ENCODE assay signal across 12 cellular contexts in genomic region chr1:109913360-109913879, GRCh38. TPM values are rescaled to one million over a fixed set of nuclear protein-coding genes. Genes with fewer than 3 reads are reported as not detected.
DNase-seq lines count a peak whose midpoint lies in the region; ATAC-seq and TF ChIP-seq lines count a peak whose summit lies in the region.
"Had no signal": no experiment of that assay in that cellular context is flagged by ENCODE, and none has a peak within 500 bp of the region (broad histone marks: within the 10 kb centered on the region; RNA-seq: fewer than 3 reads in every experiment).

No MANE protein-coding gene starts in this region.

- intact Hi-C loops in heart left ventricle (cut with DNase I), result loop anchor here in 8 of 10 donors (5.0 to 10.0 kb wide), 4 partner anchors 69 to 136 kb away; partner anchors contain the start of gene AHCYL1 (in 5 of the 8)
- intact Hi-C loops in Right ventricle myocardium superior (cut with DNase I), result loop anchor here (5.0 kb wide), 2 partner anchors 69 to 126 kb away; partner anchors contain the start of gene AHCYL1
- intact Hi-C loops in uterus (cut with DNase I; ENCODE audit: low total_unique reads), result no loop called here

- ATAC-seq in heart left ventricle (no peak), Right ventricle myocardium superior (ENCODE audit: poor library complexity) (no peak), GM21717 (IDR thresholded peaks at IDR 0.05; ENCODE audit: unreplicated experiment) (no peak)
- ATAC-seq in central memory CD8-positive, alpha-beta T cell (replicated peaks; ENCODE audit: extremely low read depth, poor library complexity, severe bottlenecking), result no peak
- ATAC-seq: activated naive CD4-positive, alpha-beta T cell treated with anti-CD3 and anti-CD28 coated beads, Interleukin-2, amount 50 U/mL, for 72 hours had no signal

- H3K4me3 ChIP-seq in heart left ventricle, result peak overlapping the region in 10 of 12 donors; percentile 7 to 97 (median 83)
- H3K4me3 ChIP-seq in muscle layer of duodenum (ENCODE audit: low read depth in 1 of 2, low read length in 2 of 2), result peak overlapping the region; percentile 70 to 96
- peak overlapping the region in 1 of 2 donors; percentile 83 for H3K4me3 ChIP-seq in uterus

- DNase-seq in heart left ventricle (no peak), Right ventricle myocardium superior (no peak), uterus (no peak), NCI-H69 (lab: John Stamatoyannopoulos, UW) (no peak), occipital lobe (lab: John Stamatoyannopoulos, UW) (no peak)
- no peak for DNase-seq in central memory CD8-positive, alpha-beta T cell (ENCODE audit: low spot score in 2 of 2)
- DNase-seq: Karpas-422, NCI-H524 treated with DMSO at 0.1 percent for 48 hours, T1000 had no signal

- peaks cover 23% of the 10 kb centered on the region for H3K36me3 Mint-ChIP-seq in central memory CD8-positive, alpha-beta T cell (ENCODE audit: insufficient read depth)

- TF ChIP-seq POLR2A in heart left ventricle (IDR thresholded peaks at IDR 0.05) (no peak), uterus (IDR thresholded peaks at IDR 0.05) (no peak)

- H3K27me3 ChIP-seq in heart left ventricle (peaks cover 0 to 9% (median 0%) of the 10 kb centered on the region in 9 donors), muscle layer of duodenum (ENCODE audit: low read depth, low read length) (no peaks in the 10 kb centered on the region), uterus (no peaks in the 10 kb centered on the region)

- H3K27me3 Mint-ChIP-seq in central memory CD8-positive, alpha-beta T cell, result no peaks in the 10 kb centered on the region

- no peaks in the 10 kb centered on the region for H3K9me3 Mint-ChIP-seq in central memory CD8-positive, alpha-beta T cell
- H3K9me3 Mint-ChIP-seq: activated naive CD4-positive, alpha-beta T cell treated with anti-CD3 and anti-CD28 coated beads, Interleukin-2, amount 50 U/mL, for 72 hours had no signal

- peak overlapping the region; percentile 73 for H3K4me3 Mint-ChIP-seq in central memory CD8-positive, alpha-beta T cell

- peak overlapping the region; percentile 92 for H3K27ac Mint-ChIP-seq in central memory CD8-positive, alpha-beta T cell (ENCODE audit: low read depth)

- H3K27ac ChIP-seq in heart left ventricle (peak overlapping the region in 11 of 12 donors; percentile 11 to 92 (median 85)), muscle layer of duodenum (ENCODE audit: low read length) (peak overlapping the region; percentile 56), uterus (peak overlapping the region; percentile 90 to 96)

- H3K9me3 ChIP-seq in heart left ventricle, result no peaks in the 10 kb centered on the region
- no peaks in the 10 kb centered on the region for H3K9me3 ChIP-seq in muscle layer of duodenum (ENCODE audit: control insufficient read depth in 1 of 2, low read length in 2 of 2)
- H3K9me3 ChIP-seq in uterus, result no peaks in the 10 kb centered on the region

- H3K36me3 ChIP-seq in heart left ventricle (peaks cover 0 to 51% (median 34%) of the 10 kb centered on the region in 9 donors), muscle layer of duodenum (ENCODE audit: control insufficient read depth in 1 of 2, insufficient read depth in 2 of 2, low read length in 2 of 2) (peaks cover 28 to 29% of the 10 kb centered on the region in 2 donors), uterus (no peaks in the 10 kb centered on the region)

- TF ChIP-seq CTCF in heart left ventricle (IDR thresholded peaks at IDR 0.05), result no peak
- TF ChIP-seq CTCF in uterus (IDR thresholded peaks at IDR 0.05), result no peak

- peaks cover 42% of the 10 kb centered on the region for H3K4me1 Mint-ChIP-seq in central memory CD8-positive, alpha-beta T cell

- 36 to 56% (median 45%) methylated on average over 1 of the region's 1 CpG for WGBS in heart left ventricle, 4 donors

- H3K4me1 ChIP-seq in heart left ventricle (peaks cover 4 to 72% (median 49%) of the 10 kb centered on the region in 12 donors), muscle layer of duodenum (ENCODE audit: control insufficient read depth in 1 of 2, insufficient read depth in 2 of 2, low read length in 2 of 2) (peaks cover 7 to 37% of the 10 kb centered on the region in 2 donors), uterus (peaks cover 0 to 22% of the 10 kb centered on the region in 2 donors)

RNA-seq across cellular contexts. Expression of gene CSF1, which starts 2.8 kb away (rescaled TPM):
- total RNA-seq in heart left ventricle (10 to 100 TPM in 8 of 9 donors, 1 to 10 TPM in 1; 9.0 to 64.8 (median 14.5) TPM), Right ventricle myocardium superior (16.0 TPM), uterus (10 to 100 TPM; 19.8 to 48.2 (median 34.2) TPM), occipital lobe (3.9 TPM)
- polyA plus RNA-seq in heart left ventricle, result 1 to 10 TPM; 9.1 to 9.9 TPM
